18 cellular contexts compared by ENCODE assay signal in genomic region chr1:235500971-235501540, GRCh38. TPM values are rescaled to one million over a fixed set of nuclear protein-coding genes. Genes with fewer than 3 reads are reported as not detected.
DNase-seq lines count a peak whose midpoint lies in the region; ATAC-seq and TF ChIP-seq lines count a peak whose summit lies in the region.
"Had no signal": no experiment of that assay in that cellular context is flagged by ENCODE, and none has a peak within 500 bp of the region (broad histone marks: within the 10 kb centered on the region; RNA-seq: fewer than 3 reads in every experiment).

No MANE protein-coding gene starts in this region.

- 0 out of 3 replicates have a peak, but pooled peaks have one; percentile 18 for ATAC-seq in RWPE2 (ENCODE audit: low read depth)
- peak; percentile 13 for ATAC-seq in foreskin keratinocyte
- ATAC-seq: activated naive CD8-positive, alpha-beta T cell treated with anti-CD3 and anti-CD28 coated beads, Interleukin-2, amount 50 U/mL, for 24 hours; lower lobe of right lung had no signal

- 69 to 74% (median 72%) methylated on average over 5 of the region's 5 CpGs for WGBS in stomach, 5 donors

- H3K36me3 ChIP-seq in RWPE2 (ENCODE audit: low read depth) (peaks cover under 1% of the 10 kb centered on the region), stomach (no peaks in the 10 kb centered on the region)
- H3K36me3 ChIP-seq: lower lobe of right lung, neutrophil, suprapubic skin had no signal

- no peaks in the 10 kb centered on the region for H3K9me3 ChIP-seq in RWPE2 (ENCODE audit: severe bottlenecking)
- H3K9me3 ChIP-seq in stomach, result no peaks in the 10 kb centered on the region
- H3K9me3 ChIP-seq: lower lobe of right lung, neutrophil, spleen, suprapubic skin had no signal

- H3K4me3 ChIP-seq in RWPE2 (ENCODE audit: severe bottlenecking), result no peak overlapping the region
- H3K4me3 ChIP-seq in stomach, result no peak overlapping the region
- H3K4me3 ChIP-seq: lower lobe of right lung, spleen, suprapubic skin had no signal

- H3K27ac ChIP-seq in RWPE2 (ENCODE audit: poor library complexity, severe bottlenecking) (no peak overlapping the region), foreskin keratinocyte (no peak overlapping the region), stomach (peak overlapping the region in 3 of 5 donors; percentile 99 to 100 (median 99))
- H3K27ac ChIP-seq: 22Rv1, lower lobe of right lung, neutrophil, spleen, suprapubic skin had no signal

- H3K4me1 ChIP-seq in RWPE2 (ENCODE audit: insufficient read depth, poor library complexity, severe bottlenecking), result peaks cover 11% of the 10 kb centered on the region
- peaks cover 18% of the 10 kb centered on the region for H3K4me1 ChIP-seq in foreskin keratinocyte
- peaks cover 7 to 49% (median 34%) of the 10 kb centered on the region in 4 donors for H3K4me1 ChIP-seq in stomach

- TF ChIP-seq CTCF in RWPE2 (IDR thresholded peaks at IDR 0.05; ENCODE audit: poor library complexity, severe bottlenecking), result no peak
- TF ChIP-seq CTCF in foreskin keratinocyte (conservative IDR thresholded peaks at IDR 0.05), result no peak
- no peak for TF ChIP-seq CTCF in stomach (IDR thresholded peaks at IDR 0.05)

- TF ChIP-seq EP300 in stomach (IDR thresholded peaks at IDR 0.05), result no peak

- H3K27me3 ChIP-seq in RWPE2 (ENCODE audit: insufficient read depth, poor library complexity, severe bottlenecking) (no peaks in the 10 kb centered on the region), foreskin keratinocyte (no peaks in the 10 kb centered on the region), stomach (no peaks in the 10 kb centered on the region)
- H3K27me3 ChIP-seq: spleen, suprapubic skin had no signal

- intact Hi-C loops in stomach (cut with DNase I; ENCODE audit: low total_unique reads), result no loop called here

- peak; percentile 40 for DNase-seq in DMS53 (lab: John Stamatoyannopoulos, UW)
- no peak for DNase-seq in DMS53 treated with DMSO at 0.1 percent for 48 hours (lab: John Stamatoyannopoulos, UW; ENCODE audit: unreplicated experiment)
- DNase-seq in RWPE2 (ENCODE audit: low spot score), result no peak
- DNase-seq in foreskin keratinocyte, result peak; percentile 63 to 77
- no peak for DNase-seq in stomach
- no peak for DNase-seq in hepatic stellate cell (ENCODE audit: low spot score)
- no peak for DNase-seq in C1 segment of cervical spinal cord (lab: John Stamatoyannopoulos, UW)
- DNase-seq in NCI-H2107 (lab: John Stamatoyannopoulos, UW), result no peak
- DNase-seq: activated CD8-positive, alpha-beta memory T cell treated with anti-CD3 and anti-CD28 coated beads, Interleukin-2, amount 50 U/mL, for 4 hours; activated naive CD8-positive, alpha-beta T cell treated with anti-CD3 and anti-CD28 coated beads, Interleukin-2, amount 50 U/mL, for 24 hours; effector CD4-positive, alpha-beta T cell; lower lobe of right lung; MV-4-11; NCI-H345; spleen had no signal

- no peak for TF ChIP-seq POLR2A in stomach (IDR thresholded peaks at IDR 0.05)

RNA-seq across cellular contexts. Expression of gene B3GALNT2, which starts 3.2 kb away (rescaled TPM):
- total RNA-seq in foreskin keratinocyte, result 40.3 and 44.3 TPM in 2 replicates
- polyA plus RNA-seq in foreskin keratinocyte, result 2.9 and 3.6 TPM in 2 replicates
- total RNA-seq in stomach, result 100 to 1,000 TPM in 1 of 5 donors, 10 to 100 TPM in 4; 13.0 to 126 (median 17.7) TPM
- 1 to 10 TPM; 2.4 to 6.2 (median 3.8) TPM for polyA plus RNA-seq in stomach

Comparison
In these comparisons a context has a peak if more than half of its experiments do, and no peak if none do; other contexts are left out.
1. DNase-seq: peak in DMS53 (single experiment) and foreskin keratinocyte (2 of 2); none in DMS53 treated with DMSO at 0.1 percent for 48 hours (single experiment), RWPE2 (single experiment), stomach (single experiment), hepatic stellate cell (single experiment), C1 segment of cervical spinal cord (0 of 14) and NCI-H2107 (single experiment).
2. H3K27ac ChIP-seq: peak in stomach (3 of 5); none in RWPE2 (single experiment) and foreskin keratinocyte (single experiment).